In the genomic region with DNA sequence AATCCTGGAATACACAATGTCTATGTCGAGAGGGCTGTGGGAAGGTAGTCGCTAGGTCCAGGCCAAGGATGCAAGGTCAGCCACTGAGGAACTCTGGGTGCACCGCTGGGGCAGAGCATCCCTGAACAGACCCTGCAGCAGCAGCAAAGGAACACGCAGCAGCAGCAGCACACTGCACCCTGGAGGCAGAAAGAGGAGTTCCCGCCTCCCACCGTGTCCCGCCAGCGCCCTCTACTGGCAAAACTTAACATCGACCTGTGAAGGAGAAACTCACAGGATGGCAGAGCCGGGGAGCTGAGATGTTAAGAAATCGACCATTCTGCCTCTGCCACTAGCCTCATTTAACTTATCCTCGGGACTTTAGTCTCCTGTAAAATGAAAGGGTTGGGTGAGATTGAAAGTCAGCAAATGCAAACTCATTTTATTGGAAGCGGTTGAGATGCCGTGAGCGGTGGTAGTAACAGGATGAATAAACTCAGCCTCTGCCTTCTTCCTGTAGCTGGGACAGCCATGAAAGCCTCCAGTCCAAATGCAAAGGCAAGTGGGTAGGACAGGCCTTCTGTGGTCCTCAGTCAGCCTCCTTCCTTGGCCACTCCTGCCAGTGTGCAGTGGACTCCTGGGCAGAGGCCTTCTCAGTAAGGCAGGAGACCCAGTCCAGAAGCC, we compare ENCODE assay signal across 9 cellular contexts. TPM values are rescaled to one million over a fixed set of nuclear protein-coding genes. Genes with fewer than 3 reads are reported as not detected.
DNase-seq lines count a peak whose midpoint lies in the region; ATAC-seq, FAIRE-seq and TF ChIP-seq lines count a peak whose summit lies in the region.
"Had no signal": no experiment of that assay in that cellular context is flagged by ENCODE, and none has a peak within 500 bp of the region (broad histone marks: within the 10 kb centered on the region; RNA-seq: fewer than 3 reads in every experiment).

No MANE protein-coding gene starts in this region.

- DNase-seq in NCI-H1417 (lab: John Stamatoyannopoulos, UW) (peak; percentile 8 to 52 (median 36)), NCI-H1417 treated with DMSO at 0.1 percent for 48 hours (lab: John Stamatoyannopoulos, UW) (no peak), Kasumi-1 (lab: John Stamatoyannopoulos, UW) (peak; percentile 68 to 76), SK-MEL-5 (ENCODE audit: low read depth, low spot score) (peak; percentile 90), brain pericyte (ENCODE audit: low read depth, low spot score) (peak; percentile 13), HepG2 (ENCODE audit: low spot score) (peak; percentile 66), testis (peak; percentile 88)

- H4K20me1 ChIP-seq in HepG2 (ENCODE audit: insufficient read depth, low read length) = no peaks in the 10 kb centered on the region
- H4K20me1 ChIP-seq: BLaER1 had no signal

- no peak overlapping the region for H2AFZ ChIP-seq in HepG2 (ENCODE audit: low read length)

- CTCF ChIA-PET in HepG2 (lab: Yijun Ruan, JAX; ENCODE audit: low intra/inter-chr PET ratio, low total read pairs) = interaction anchor here (1.2 to 1.6 kb wide), 2 partner anchors 9 to 58 kb away, joined by 3 to 14 read pairs; no protein-coding TSS in a partner anchor

- TF ChIP-seq CTCF in HepG2 (CRISPR knock-in tag; IDR thresholded peaks at IDR 0.05) = peak; percentile 96
- peak; percentile 39 to 82 (median 75) for TF ChIP-seq CTCF in testis (IDR thresholded peaks at IDR 0.05)

- 29% methylated on average over 12 of the region's 15 CpGs for WGBS in HepG2 (ENCODE audit: low lambda C conversion rate)
- 32 to 41% methylated on average over 10 to 15 of the region's 15 CpGs for WGBS in testis, 2 donors

- H3K4me1 ChIP-seq in HepG2 (ENCODE audit: insufficient read depth, low read length) (no peaks in the 10 kb centered on the region), testis (no peaks in the 10 kb centered on the region)
- H3K4me1 ChIP-seq: BLaER1 had no signal

- intact Hi-C loops in HepG2 (cut with micrococcal nuclease; ENCODE audit: unreplicated experiment) = loop anchor here (1.0 kb wide), 1 partner anchor 57 kb away; no protein-coding TSS in a partner anchor
- intact Hi-C loops in testis (cut with DNase I; ENCODE audit: low total_unique reads) = no loop called here

- no peak for TF ChIP-seq EP300 in HepG2 (IDR thresholded peaks at IDR 0.05; ENCODE audit: low read depth in 2 of 2, low read length in 2 of 2)
- TF ChIP-seq EP300 in HepG2 (CRISPR knock-in tag; IDR thresholded peaks at IDR 0.05; ENCODE audit: borderline replicate concordance) = no peak

- no peak overlapping the region for H3K4me2 ChIP-seq in HepG2 (ENCODE audit: low read depth, low read length)
- H3K4me2 ChIP-seq: BLaER1 had no signal

- BruUV-seq in HepG2 (replicated peaks; lab: Mats Ljungman, UMichigan) = no TSS peak

- H3K4me3 ChIP-seq in HepG2 (replicated peaks in 1 of 3; ENCODE audit: insufficient read depth in 1 of 3, low read depth in 2 of 3, low read length in 3 of 3) (no peak overlapping the region), testis (no peak overlapping the region)
- H3K4me3 ChIP-seq: BLaER1 had no signal

- TF ChIP-seq POLR2A in HepG2 (IDR thresholded peaks at IDR 0.05; ENCODE audit: insufficient read depth in 1 of 2, low read depth in 2 of 2, low read length in 2 of 2) = no peak
- TF ChIP-seq POLR2A in testis (IDR thresholded peaks at IDR 0.05) = no peak

- H3K9me3 ChIP-seq in HepG2 (ENCODE audit: low read length) = no peaks in the 10 kb centered on the region
- no peaks in the 10 kb centered on the region for H3K9me3 ChIP-seq in testis

- TF ChIP-seq RAD21 in HepG2 (CRISPR knock-in tag; IDR thresholded peaks at IDR 0.05) = peak; percentile 69

- in situ Hi-C loops in SK-MEL-5 (cut with HindIII; ENCODE audit: low pct_unique_long_range_greater_than_20kb, low sequenced_read_pairs) (no loop called here), HepG2 (cut with HindIII; ENCODE audit: extremely low pct_ligation_motif_present, low pct_unique_long_range_greater_than_20kb) (no loop called here)

- ATAC-seq in GM21717 (IDR thresholded peaks at IDR 0.05; ENCODE audit: unreplicated experiment) (peak; percentile 68), HepG2 (peak; percentile 96)

- H3K27ac ChIP-seq in HepG2 (ENCODE audit: extremely low read length, insufficient read depth, low read length) (no peak overlapping the region), testis (no peak overlapping the region)
- H3K27ac ChIP-seq: BLaER1 had no signal

- peaks cover 2 to 9% of the 10 kb centered on the region in 2 experiments; a peak in 1 of 5 replicates for H3K27me3 ChIP-seq in HepG2 (ENCODE audit: control insufficient read depth in 1 of 2, insufficient read depth in 2 of 2, low read length in 2 of 2)
- no peaks in the 10 kb centered on the region for H3K27me3 ChIP-seq in testis
- H3K27me3 ChIP-seq: BLaER1 had no signal

- POLR2A ChIA-PET in HepG2 (lab: Yijun Ruan, JAX) = no interaction called here

- peak; percentile 57 for FAIRE-seq in HepG2 (lab: Jason Lieb, UNC)

- H3K9ac ChIP-seq in HepG2 (ENCODE audit: insufficient read depth, low read depth, low read length) = no peak overlapping the region
- H3K9ac ChIP-seq: BLaER1 had no signal

- H3K79me2 ChIP-seq in HepG2 (ENCODE audit: insufficient read depth, low read length) = no peaks in the 10 kb centered on the region

- H3K36me3 ChIP-seq in HepG2 (replicated peaks in 1 of 2; ENCODE audit: control insufficient read depth in 1 of 2, insufficient read depth in 2 of 2, low read length in 2 of 2) = no peaks in the 10 kb centered on the region
- H3K36me3 ChIP-seq in testis (ENCODE audit: low read depth, missing control alignments) = no peaks in the 10 kb centered on the region
- H3K36me3 ChIP-seq: BLaER1 had no signal

TF ChIP-seq in HepG2, 621 proteins besides CTCF, POLR2A, EP300 and RAD21 (continues in another document):
- TF ChIP-seq ZSCAN12 (CRISPR knock-in tag; IDR thresholded peaks at IDR 0.05) = no peak
- 0 out of 2 replicates have a peak, but pooled peaks have one; percentile 37 for TF ChIP-seq AHR (CRISPR knock-in tag; IDR thresholded peaks at IDR 0.05)
- no peak for TF ChIP-seq NR1H2 (CRISPR knock-in tag; IDR thresholded peaks at IDR 0.05; ENCODE audit: borderline replicate concordance, low read depth)
- TF ChIP-seq, protein P1, sequence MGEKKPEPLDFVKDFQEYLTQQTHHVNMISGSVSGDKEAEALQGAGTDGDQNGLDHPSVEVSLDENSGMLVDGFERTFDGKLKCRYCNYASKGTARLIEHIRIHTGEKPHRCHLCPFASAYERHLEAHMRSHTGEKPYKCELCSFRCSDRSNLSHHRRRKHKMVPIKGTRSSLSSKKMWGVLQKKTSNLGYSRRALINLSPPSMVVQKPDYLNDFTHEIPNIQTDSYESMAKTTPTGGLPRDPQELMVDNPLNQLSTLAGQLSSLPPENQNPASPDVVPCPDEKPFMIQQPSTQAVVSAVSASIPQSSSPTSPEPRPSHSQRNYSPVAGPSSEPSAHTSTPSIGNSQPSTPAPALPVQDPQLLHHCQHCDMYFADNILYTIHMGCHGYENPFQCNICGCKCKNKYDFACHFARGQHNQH (CRISPR knock-in tag; IDR thresholded peaks at IDR 0.05) = peak; percentile 35; the same call in 1 of the 2 replicates
- peak; percentile 26; the same call in 1 of the 2 replicates for TF ChIP-seq SALL1 (CRISPR knock-in tag; IDR thresholded peaks at IDR 0.05)
- TF ChIP-seq ERF (CRISPR knock-in tag; IDR thresholded peaks at IDR 0.05) = 0 out of 2 replicates have a peak, but pooled peaks have one; percentile 33
- no peak for TF ChIP-seq EED (CRISPR knock-in tag; IDR thresholded peaks at IDR 0.05)

RNA-seq across cellular contexts. Expression of a gene that starts 45.6 kb away (rescaled TPM):
- total RNA-seq in SK-MEL-5 (2014; rRNA removed; shearing (Covaris generic)) = not detected in 2 replicates
- not detected in 2 replicates for polyA plus RNA-seq in SK-MEL-5 (2015; cell fraction: cytosol; rRNA removed)
- polyA plus RNA-seq in SK-MEL-5 (2015; cell fraction: nucleus; rRNA removed) = not detected in 2 replicates
- total RNA-seq in HepG2 (2016; rRNA removed; fragmentation: Illumina TruSeq; extraction: Trizol) (not detected in 2 replicates), testis (1 to 10 TPM; 1.7 to 2.7 TPM)
- total RNA-seq in HepG2 (2016; cell fraction: cytosol; rRNA removed; fragmentation: Illumina TruSeq; extraction: Trizol; ENCODE audit: low read depth) = not detected in 2 replicates
- total RNA-seq in HepG2 (2016; cell fraction: insoluble cytoplasmic fraction; rRNA removed; fragmentation: Illumina TruSeq; extraction: Trizol) = not detected in 2 replicates
- not detected in 2 replicates for total RNA-seq in HepG2 (2016; cell fraction: membrane; rRNA removed; fragmentation: Illumina TruSeq; extraction: Trizol)
- total RNA-seq in HepG2 (2016; cell fraction: nucleus; rRNA removed; fragmentation: Illumina TruSeq; extraction: Trizol) = not detected in 2 replicates
- polyA plus RNA-seq in HepG2 (2011; rRNA removed) (not detected in 2 replicates), testis (ENCODE audit: insufficient read depth, low read depth, low replicate concordance) (15.8 TPM)
- not detected in 2 replicates for polyA plus RNA-seq in HepG2 (2011; cell fraction: cytosol; rRNA removed)
- not detected in 2 replicates for polyA plus RNA-seq in HepG2 (2011; cell fraction: nucleus; rRNA removed)
- 0.52 TPM in 1 of 2 replicates, not detected in the other for polyA plus RNA-seq in HepG2 (2012)
- polyA plus RNA-seq in HepG2 (2016; cell fraction: cytosol; fragmentation: Illumina TruSeq; extraction: Trizol; ENCODE audit: low read depth) = not detected in 2 replicates
- polyA plus RNA-seq in HepG2 (2016; cell fraction: insoluble cytoplasmic fraction; fragmentation: Illumina TruSeq; extraction: Trizol; ENCODE audit: low read depth) = not detected in 2 replicates
- not detected in 2 replicates for polyA plus RNA-seq in HepG2 (2016; cell fraction: membrane; fragmentation: Illumina TruSeq; extraction: Trizol; ENCODE audit: low read depth)
- not detected in 2 replicates for polyA plus RNA-seq in HepG2 (2016; cell fraction: nucleus; fragmentation: Illumina TruSeq; extraction: Trizol; ENCODE audit: insufficient read depth, low read depth)
- polyA minus RNA-seq in HepG2 (2011; rRNA and poly(A)+ RNA removed; ENCODE audit: low replicate concordance) = not detected in 2 replicates
- polyA minus RNA-seq in HepG2 (2011; cell fraction: cytosol; rRNA and poly(A)+ RNA removed) = not detected in 2 replicates
- not detected in 2 replicates for polyA minus RNA-seq in HepG2 (2011; cell fraction: nucleus; rRNA and poly(A)+ RNA removed)
